Comparison of ENCODE assay signal across 14 cellular contexts in the genomic region with DNA sequence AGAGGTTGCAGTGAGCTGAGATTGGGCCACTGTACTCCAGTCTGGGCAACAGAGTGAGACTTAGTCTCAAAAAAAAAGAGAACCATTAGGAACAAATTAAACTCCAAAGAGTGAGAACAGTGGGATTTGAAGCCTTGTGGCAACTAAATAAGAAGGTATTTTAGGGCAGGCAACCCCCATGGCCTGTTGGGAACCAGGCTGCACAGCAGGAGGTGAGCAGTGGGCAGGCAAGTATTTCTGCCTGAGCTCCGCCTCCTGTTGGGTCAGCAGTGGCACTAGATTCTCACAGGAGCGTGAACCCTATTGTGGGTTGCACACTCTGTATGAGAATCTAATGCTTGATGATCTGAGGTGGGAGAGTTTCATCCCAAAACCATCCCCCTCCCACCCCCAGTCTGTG.
"Had no signal": no experiment of that assay in that cellular context is flagged by ENCODE, and none has a peak within 500 bp of the region (broad histone marks: within the 10 kb centered on the region; RNA-seq: fewer than 3 reads in every experiment).

No MANE protein-coding gene starts in this region.

- H3K4me3 ChIP-seq: ascending aorta, esophagus muscularis mucosa, stomach, tibial artery, vagina had no signal

- H3K27me3 ChIP-seq: ascending aorta, neutrophil, stomach, vagina had no signal

- ATAC-seq: activated naive CD8-positive, alpha-beta T cell treated with anti-CD3 and anti-CD28 coated beads, Interleukin-2, amount 50 U/mL, for 24 hours; natural killer cell; T-cell had no signal

- H3K36me3 ChIP-seq: ascending aorta, esophagus muscularis mucosa, neutrophil, stomach, tibial artery, vagina, WERI-Rb-1 had no signal

- H3K9me3 ChIP-seq: ascending aorta, esophagus muscularis mucosa, SK-N-SH, stomach, tibial artery, vagina had no signal

- H3K4me1 ChIP-seq: ascending aorta had no signal

- DNase-seq: activated CD4-positive, alpha-beta T cell treated with anti-CD3 and anti-CD28 coated beads, Interleukin-2, amount 50 U/mL, for 48 hours; activated naive CD4-positive, alpha-beta T cell treated with anti-CD3 and anti-CD28 coated beads for 36 hours; activated naive CD8-positive, alpha-beta T cell treated with anti-CD3 and anti-CD28 coated beads, Interleukin-2, amount 50 U/mL, for 24 hours; natural killer cell; SK-N-SH; stimulated activated CD4-positive, alpha-beta T cell treated with anti-CD3 and anti-CD28 coated beads, Interleukin-1b, Interleukin-23, amount 100 ng/mL, for 48 hours; stomach; T-cell; WERI-Rb-1 had no signal

- H3K27ac ChIP-seq: ascending aorta, neutrophil, tibial artery, vagina, WERI-Rb-1 had no signal
